Comparison of ENCODE assay signal across 14 cellular contexts in genomic region chr5:145983461-145983860, GRCh38. TPM values are rescaled to one million over a fixed set of nuclear protein-coding genes. Genes with fewer than 3 reads are reported as not detected.
"Had no signal": no experiment of that assay in that cellular context is flagged by ENCODE, and none has a peak within 500 bp of the region (broad histone marks: within the 10 kb centered on the region; RNA-seq: fewer than 3 reads in every experiment).

No MANE protein-coding gene starts in this region.

- DNase-seq: activated CD4-positive, alpha-beta T cell treated with anti-CD3 and anti-CD28 coated beads for 36 hours; activated CD8-positive, alpha-beta T cell treated with anti-CD3 and anti-CD28 coated beads, Interleukin-2, amount 10 ng/mL, durations not matched to agents 7 days and 5 days; activated naive CD4-positive, alpha-beta T cell treated with anti-CD3 and anti-CD28 coated beads, Interleukin-2, amount 10 ng/mL, durations not matched to agents 7 days and 5 days; central memory CD4-positive, alpha-beta T cell; cortex of kidney; effector CD8-positive, alpha-beta T cell; hypothalamus; mucosa of descending colon; T1000; WERI-Rb-1 had no signal

- ATAC-seq: activated CD4-positive, alpha-beta T cell treated with anti-CD3 and anti-CD28 coated beads for 36 hours; activated CD8-positive, alpha-beta T cell treated with anti-CD3 and anti-CD28 coated beads, Interleukin-2, amount 10 ng/mL, durations not matched to agents 7 days and 5 days; mucosa of descending colon; stimulated activated memory B cell treated with anti-CD40 and anti-IgM and Interleukin-4, amounts not matched to agents 10 μg/mL and 1 μg/mL and 100 μg/mL, for 72 hours; T-cell had no signal

- H3K9me3 ChIP-seq: mucosa of descending colon had no signal

- H3K36me3 ChIP-seq: WERI-Rb-1 had no signal

- H3K4me2 ChIP-seq: smooth muscle cell had no signal

- H3K4me3 ChIP-seq: mucosa of descending colon, smooth muscle cell had no signal

- H3K27ac ChIP-seq: WERI-Rb-1 had no signal

RNA-seq across cellular contexts. Expression of gene SH3RF2, which starts 47.1 kb away (rescaled TPM):
- total RNA-seq: activated CD8-positive, alpha-beta T cell treated with anti-CD3 and anti-CD28 coated beads, Interleukin-2, amount 10 ng/mL, durations not matched to agents 7 days and 5 days; lung microvascular endothelial cell had no signal
